8 cellular contexts compared by ENCODE assay signal in the genomic region with DNA sequence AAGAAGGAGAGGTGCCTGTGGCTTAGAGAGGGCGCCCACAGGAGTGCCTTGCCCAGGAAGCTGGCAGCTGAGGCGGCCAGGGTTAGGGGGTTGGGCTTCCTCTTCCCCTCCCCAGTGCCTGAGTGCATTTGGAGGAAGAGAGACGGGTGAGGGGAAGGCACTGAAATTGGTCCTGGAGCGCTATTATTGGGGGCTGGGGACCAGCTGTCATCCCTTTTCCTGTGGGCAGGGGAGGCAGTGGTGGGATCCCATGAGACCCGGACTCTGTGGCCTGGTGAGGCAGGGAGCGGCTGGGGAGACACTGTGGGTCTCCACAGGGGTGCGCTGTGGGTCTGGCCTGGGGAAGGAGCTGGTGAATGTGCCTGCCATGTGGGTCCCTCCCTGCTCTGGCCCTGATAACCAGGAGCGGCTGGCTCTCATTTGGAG.
DNase-seq lines count a peak whose midpoint lies in the region; ATAC-seq and TF ChIP-seq lines count a peak whose summit lies in the region.

No MANE protein-coding gene starts in this region.

- no peaks in the 10 kb centered on the region for H3K27me3 ChIP-seq in KMS-11 (ENCODE audit: insufficient read depth, low read depth)
- no peaks in the 10 kb centered on the region for H3K27me3 ChIP-seq in thoracic aorta (replicated peaks; ENCODE audit: insufficient read depth)

- peaks cover 24% of the 10 kb centered on the region for H4K20me1 ChIP-seq in KMS-11 (ENCODE audit: insufficient read depth)

- ATAC-seq in natural killer cell treated with Interleukin-12 subunit alpha and Interleukin-12 subunit beta and Interleukin-15 and Interleukin-18, amount 100 ng/mL, for 72 hours, result peak; percentile 80 to 81
- no peak for ATAC-seq in thoracic aorta (ENCODE audit: insufficient number of reproducible peaks, low FRiP score, low read depth)
- ATAC-seq in GM21723 (IDR thresholded peaks at IDR 0.05; ENCODE audit: unreplicated experiment), result no peak

- peaks cover 98% of the 10 kb centered on the region for H3K79me2 ChIP-seq in KMS-11 (ENCODE audit: insufficient read depth, low read depth)

- DNase-seq in CD1c-positive myeloid dendritic cell (ENCODE audit: extremely low spot score) (peak; percentile 65), coronary artery (ENCODE audit: low spot score) (no peak), thoracic aorta (ENCODE audit: low spot score) (no peak), kidney tubule cell (ENCODE audit: low spot score) (no peak)
- peak; percentile 81 for DNase-seq in activated CD4-positive, CD25-positive, alpha-beta regulatory T cell treated with anti-CD3 and anti-CD28 coated beads, Interleukin-2, amount 50 U/mL, for 72 hours
- DNase-seq in natural killer cell treated with Interleukin-12 subunit alpha and Interleukin-12 subunit beta and Interleukin-15 and Interleukin-18, amount 100 ng/mL, for 72 hours (ENCODE audit: low spot score), result peak; percentile 82

- peak overlapping the region; percentile 90 for H3K4me3 Mint-ChIP-seq in natural killer cell treated with Interleukin-12 subunit alpha and Interleukin-12 subunit beta and Interleukin-15 and Interleukin-18, amount 100 ng/mL, for 72 hours

- no peak overlapping the region for H3K4me3 ChIP-seq in KMS-11 (IDR thresholded peaks at IDR 0.05; ENCODE audit: insufficient read depth, low read depth, low read length)
- peak overlapping the region; percentile 2 for H3K4me3 ChIP-seq in coronary artery
- H3K4me3 ChIP-seq in thoracic aorta, result peak overlapping the region; percentile 18

- H2AFZ ChIP-seq in KMS-11 (ENCODE audit: low read depth), result no peak overlapping the region

- H3K27ac Mint-ChIP-seq in natural killer cell treated with Interleukin-12 subunit alpha and Interleukin-12 subunit beta and Interleukin-15 and Interleukin-18, amount 100 ng/mL, for 72 hours, result peak overlapping the region; percentile 98 to 99

- H3K27me3 Mint-ChIP-seq in natural killer cell treated with Interleukin-12 subunit alpha and Interleukin-12 subunit beta and Interleukin-15 and Interleukin-18, amount 100 ng/mL, for 72 hours, result no peaks in the 10 kb centered on the region

- H3K36me3 Mint-ChIP-seq in natural killer cell treated with Interleukin-12 subunit alpha and Interleukin-12 subunit beta and Interleukin-15 and Interleukin-18, amount 100 ng/mL, for 72 hours, result no peaks in the 10 kb centered on the region

- H3K9me3 Mint-ChIP-seq in natural killer cell treated with Interleukin-12 subunit alpha and Interleukin-12 subunit beta and Interleukin-15 and Interleukin-18, amount 100 ng/mL, for 72 hours, result no peaks in the 10 kb centered on the region

- no peaks in the 10 kb centered on the region for H3K9me3 ChIP-seq in thoracic aorta

- H3K27ac ChIP-seq in KMS-11 (no peak overlapping the region), coronary artery (peak overlapping the region; percentile 28 to 56), thoracic aorta (peak overlapping the region; percentile 24 to 70)

- no peak overlapping the region for H3K9ac ChIP-seq in KMS-11

- no peaks in the 10 kb centered on the region; the same call in 1 of the 2 replicates for H3K36me3 ChIP-seq in KMS-11 (ENCODE audit: insufficient read depth)
- peaks cover 4% of the 10 kb centered on the region for H3K36me3 ChIP-seq in thoracic aorta

- peaks cover 18% of the 10 kb centered on the region for H3K4me1 ChIP-seq in KMS-11 (ENCODE audit: low read depth, poor library complexity, severe bottlenecking)
- H3K4me1 ChIP-seq in thoracic aorta (ENCODE audit: control insufficient read depth in 1 of 2, low read depth in 2 of 2), result peaks cover 28 to 58% of the 10 kb centered on the region in 2 donors

- H3K4me2 ChIP-seq in KMS-11, result no peak overlapping the region

- TF ChIP-seq CTCF in KMS-11 (conservative IDR thresholded peaks at IDR 0.05; ENCODE audit: low read depth, low read length) (0 out of 2 replicates have a peak, but pooled peaks have one; percentile 16), coronary artery (IDR thresholded peaks at IDR 0.05) (no peak), thoracic aorta (IDR thresholded peaks at IDR 0.05) (peak; percentile 30)

- H3K4me1 Mint-ChIP-seq in natural killer cell treated with Interleukin-12 subunit alpha and Interleukin-12 subunit beta and Interleukin-15 and Interleukin-18, amount 100 ng/mL, for 72 hours (ENCODE audit: low read depth in 2 of 2), result peaks cover 60 to 63% of the 10 kb centered on the region in 2 donors

Comparison
In these comparisons a context has a peak if more than half of its experiments do, and no peak if none do; other contexts are left out.
1. DNase-seq: peak in CD1c-positive myeloid dendritic cell (single experiment), activated CD4-positive, CD25-positive, alpha-beta regulatory T cell treated with anti-CD3 and anti-CD28 coated beads, Interleukin-2, amount 50 U/mL, for 72 hours (single experiment) and natural killer cell treated with Interleukin-12 subunit alpha and Interleukin-12 subunit beta and Interleukin-15 and Interleukin-18, amount 100 ng/mL, for 72 hours (single experiment); none in coronary artery (single experiment), thoracic aorta (single experiment) and kidney tubule cell (single experiment).
2. ATAC-seq: peak in natural killer cell treated with Interleukin-12 subunit alpha and Interleukin-12 subunit beta and Interleukin-15 and Interleukin-18, amount 100 ng/mL, for 72 hours (2 of 2); none in thoracic aorta (single experiment) and GM21723 (single experiment).